Comparison of ENCODE assay signal across 8 cellular contexts in the genomic region with DNA sequence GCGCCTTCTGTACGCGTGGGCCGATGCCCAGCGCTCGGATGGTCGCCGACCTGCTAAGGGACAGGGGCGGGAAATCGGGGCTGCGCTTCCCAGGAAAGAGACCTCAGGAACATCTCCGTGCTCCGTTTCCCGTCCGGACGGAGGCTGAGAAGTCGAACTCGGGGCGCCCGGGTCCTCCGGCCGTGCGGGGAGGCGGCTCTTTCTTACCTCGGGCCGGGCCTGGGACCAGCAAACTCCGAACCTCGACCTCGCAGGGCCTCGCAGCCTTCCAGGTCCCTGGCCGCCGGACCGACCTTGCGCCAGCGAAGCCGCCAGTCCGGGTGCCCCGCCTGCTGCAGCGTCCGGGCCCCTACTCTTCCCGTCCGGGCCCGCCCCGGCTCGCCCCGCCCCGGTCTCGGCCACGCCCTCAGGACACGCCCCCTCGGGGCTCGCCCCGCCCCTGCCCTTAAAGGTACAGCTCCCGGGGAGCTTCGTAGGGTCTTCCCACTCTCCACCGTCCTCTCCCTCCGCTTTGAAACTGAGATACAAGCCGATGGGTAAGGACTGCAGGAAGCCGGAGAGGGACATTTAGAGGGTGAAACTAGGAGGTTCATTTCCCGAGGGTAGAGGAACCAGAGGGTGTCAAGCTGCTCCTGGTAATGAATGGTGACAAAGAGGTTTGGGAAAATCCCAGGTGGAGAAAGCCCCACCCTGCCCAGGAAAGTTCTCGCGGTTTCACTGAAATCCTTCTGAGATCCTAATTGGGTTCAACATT. TPM values are rescaled to one million over a fixed set of nuclear protein-coding genes. Genes with fewer than 3 reads are reported as not detected.
DNase-seq lines count a peak whose midpoint lies in the region; ATAC-seq, FAIRE-seq and TF ChIP-seq lines count a peak whose summit lies in the region.

A gene (minus strand): TSS at position 324 of the 754 bp plus-strand sequence. CDS start 2,231 bp downstream, outside the sequence.

- H3K9me3 Mint-ChIP-seq in activated naive CD8-positive, alpha-beta T cell treated with anti-CD3 and anti-CD28 coated beads for 36 hours, result no peaks in the 10 kb centered on the region

- H3K9ac ChIP-seq in Loucy (ENCODE audit: low read depth, low read length, poor library complexity, severe bottlenecking), result peak within 1 kb of the TSS; percentile 63

- H3K4me1 ChIP-seq in Loucy (ENCODE audit: insufficient read depth, low read length, poor library complexity, severe bottlenecking) (peaks cover 7% of the 10 kb centered on the region), pancreas (peaks cover 0 to 9% (median 0%) of the 10 kb centered on the region in 3 donors), thymus (ENCODE audit: control insufficient read depth, insufficient read depth, low read length) (peaks cover 11% of the 10 kb centered on the region)

- H3K27ac ChIP-seq in pancreas (peak within 1 kb of the TSS; percentile 46 to 83 (median 60)), thymus (ENCODE audit: low read depth) (peak within 1 kb of the TSS; percentile 85)

- peak within 1 kb of the TSS; percentile 57 for H3K27ac Mint-ChIP-seq in activated naive CD8-positive, alpha-beta T cell treated with anti-CD3 and anti-CD28 coated beads for 36 hours

- 0 out of 2 replicates have a peak, but pooled peaks cover 4% of the 10 kb centered on the region for H3K79me2 ChIP-seq in Loucy (ENCODE audit: insufficient read depth, low read length)

- peak within 1 kb of the TSS; percentile 72 for H3K4me2 ChIP-seq in Loucy (ENCODE audit: low read depth, low read length, poor library complexity, severe bottlenecking)

- no peaks in the 10 kb centered on the region for H3K27me3 Mint-ChIP-seq in activated naive CD8-positive, alpha-beta T cell treated with anti-CD3 and anti-CD28 coated beads for 36 hours

- TF ChIP-seq CTCF in Loucy (conservative IDR thresholded peaks at IDR 0.05; ENCODE audit: low read length) (no peak), pancreas (IDR thresholded peaks at IDR 0.05) (no peak)

- DNase-seq in GM03348 (ENCODE audit: low spot score) (peak; percentile 99), GOT3 (lab: John Stamatoyannopoulos, UW) (peak; percentile 59), SW 1271 (lab: John Stamatoyannopoulos, UW) (peak; percentile 46 to 74), head of caudate nucleus (peak; percentile 73 to 97 (median 92)), pancreas (peak; percentile 83 to 99 (median 93))
- DNase-seq in activated naive CD8-positive, alpha-beta T cell treated with anti-CD3 and anti-CD28 coated beads for 36 hours, result peak; percentile 87

- H3K4me3 ChIP-seq in Loucy (ENCODE audit: low read length, poor library complexity, severe bottlenecking) (peak within 1 kb of the TSS; percentile 78), pancreas (peak within 1 kb of the TSS; percentile 21 to 95 (median 67)), thymus (ENCODE audit: low read length) (peak within 1 kb of the TSS; percentile 80)

- 1% methylated on average over 42 to 62 of the region's 62 CpGs for WGBS in pancreas, 2 donors
- WGBS in thymus, result 1% methylated on average over 62 of the region's 62 CpGs

- H2AFZ ChIP-seq in Loucy (ENCODE audit: low read length), result peak within 1 kb of the TSS; percentile 89

- peaks cover 28% of the 10 kb centered on the region for H3K4me1 Mint-ChIP-seq in activated naive CD8-positive, alpha-beta T cell treated with anti-CD3 and anti-CD28 coated beads for 36 hours

- no peaks in the 10 kb centered on the region for H3K9me2 ChIP-seq in Loucy (replicated peaks; ENCODE audit: low read depth, low read length)

- no peak for FAIRE-seq in pancreas (lab: Jason Lieb, UNC)

- ATAC-seq in pancreas, result peak; percentile 97 to 99 (median 98)

- H4K20me1 ChIP-seq in Loucy (ENCODE audit: insufficient read depth, low read length, poor library complexity, severe bottlenecking), result no peaks in the 10 kb centered on the region

- peaks cover 14% of the 10 kb centered on the region for H3K36me3 Mint-ChIP-seq in activated naive CD8-positive, alpha-beta T cell treated with anti-CD3 and anti-CD28 coated beads for 36 hours

- H3K36me3 ChIP-seq in Loucy (ENCODE audit: insufficient read depth, low read length), result no peaks in the 10 kb centered on the region
- peaks cover 0 to 7% (median 0%) of the 10 kb centered on the region in 3 donors for H3K36me3 ChIP-seq in pancreas
- H3K36me3 ChIP-seq in thymus (ENCODE audit: control insufficient read depth, insufficient read depth), result peaks cover 29% of the 10 kb centered on the region

- intact Hi-C loops in head of caudate nucleus (cut with DNase I), result loop anchor here (2.0 kb wide), 1 partner anchor 24 kb away; a partner anchor contains a TSS
- intact Hi-C loops in pancreas (cut with DNase I), result no loop called here

- H3K9me3 ChIP-seq in Loucy (ENCODE audit: insufficient read depth, low read depth, low read length), result no peaks in the 10 kb centered on the region
- no peaks in the 10 kb centered on the region for H3K9me3 ChIP-seq in pancreas
- no peaks in the 10 kb centered on the region for H3K9me3 ChIP-seq in thymus (ENCODE audit: control insufficient read depth)

- H3K4me3 Mint-ChIP-seq in activated naive CD8-positive, alpha-beta T cell treated with anti-CD3 and anti-CD28 coated beads for 36 hours, result peak within 1 kb of the TSS; percentile 93

- H3K27me3 ChIP-seq in Loucy (ENCODE audit: insufficient read depth, low read length, poor library complexity, severe bottlenecking), result no peaks in the 10 kb centered on the region
- no peaks in the 10 kb centered on the region for H3K27me3 ChIP-seq in pancreas
- H3K27me3 ChIP-seq in thymus (ENCODE audit: control insufficient read depth, insufficient read depth), result no peaks in the 10 kb centered on the region

- H3F3A ChIP-seq in Loucy (ENCODE audit: low read depth), result no peaks in the 10 kb centered on the region

RNA-seq across cellular contexts. Expression of the gene that starts here (rescaled TPM):
- total RNA-seq in activated naive CD8-positive, alpha-beta T cell treated with anti-CD3 and anti-CD28 coated beads for 36 hours, result 10 to 100 TPM; 13.5 to 15.1 TPM
- total RNA-seq in pancreas, result 10 to 100 TPM; 13.0 to 26.8 (median 17.2) TPM
- polyA plus RNA-seq in pancreas, result 10 to 100 TPM; 25.9 to 39.1 TPM
- polyA plus RNA-seq in thymus, result 55.9 TPM

Comparison
In these comparisons a context has a peak if more than half of its experiments do, and no peak if none do; other contexts are left out.
1. Peak in every context shown above with its lines: DNase-seq, ATAC-seq, H3K4me3 ChIP-seq and H3K27ac ChIP-seq.